In the genomic region with DNA sequence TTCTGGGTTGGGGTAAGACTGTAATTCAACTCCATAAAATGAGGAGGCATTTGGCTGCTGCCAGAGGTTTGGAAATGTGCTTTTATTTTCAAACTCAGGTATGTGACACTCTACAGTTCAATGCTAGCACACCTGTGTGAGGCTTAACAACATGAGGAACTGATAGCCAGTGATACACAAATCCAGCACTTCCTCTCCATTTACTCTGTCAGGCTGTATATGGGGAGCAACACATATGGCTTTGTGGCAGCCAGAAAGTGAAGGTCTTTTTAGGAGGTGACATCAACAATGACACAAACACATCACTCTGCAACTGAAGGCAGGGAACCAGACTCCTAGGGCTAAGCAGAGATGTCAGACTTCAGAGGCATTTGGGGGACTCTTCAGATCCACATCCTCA, we compare ENCODE assay signal across 24 cellular contexts. TPM values are rescaled to one million over a fixed set of nuclear protein-coding genes. Genes with fewer than 3 reads are reported as not detected.
DNase-seq lines count a peak whose midpoint lies in the region; ATAC-seq and TF ChIP-seq lines count a peak whose summit lies in the region.
"Had no signal": no experiment of that assay in that cellular context is flagged by ENCODE, and none has a peak within 500 bp of the region (broad histone marks: within the 10 kb centered on the region; RNA-seq: fewer than 3 reads in every experiment).

No MANE protein-coding gene starts in this region.

- DNase-seq in heart right ventricle: no peak
- DNase-seq in left ventricle myocardium superior: no peak
- DNase-seq in coronary artery (ENCODE audit: low spot score): no peak
- DNase-seq in aorta: no peak
- no peak for DNase-seq in mesendoderm
- DNase-seq: 8988T; C1 segment of cervical spinal cord; Calu3; CD8-positive, alpha-beta T cell; DMS153; Kasumi-1; NCI-H1694; NCI-H2081; NCI-H2171; NCI-H345; NCI-H524; NCI-H82; SJCRH30 had no signal

- H3K27me3 ChIP-seq in heart right ventricle (no peaks in the 10 kb centered on the region), neutrophil (no peaks in the 10 kb centered on the region), aorta (ENCODE audit: control insufficient read depth in 1 of 2, insufficient read depth in 2 of 2, low read length in 1 of 2) (no peaks in the 10 kb centered on the region), mesendoderm (ENCODE audit: insufficient read depth, low read length, poor library complexity) (no peaks in the 10 kb centered on the region)

- ATAC-seq in heart right ventricle: peak in 1 of 8 donors; percentile 22
- no peak for ATAC-seq in left ventricle myocardium superior
- no peak for ATAC-seq in aorta (ENCODE audit: low FRiP score)
- no peak for ATAC-seq in HG03432 (IDR thresholded peaks at IDR 0.05; ENCODE audit: unreplicated experiment)
- ATAC-seq: CD8-positive, alpha-beta T cell; GM23338; Panc1 had no signal

- H3K18ac ChIP-seq in mesendoderm (ENCODE audit: low read length): no peak overlapping the region

- intact Hi-C loops in heart right ventricle (cut with DNase I): no loop called here
- intact Hi-C loops in left ventricle myocardium superior (cut with micrococcal nuclease): no loop called here
- intact Hi-C loops in aorta (cut with DNase I): loop anchor here in 1 of 2 donors (5.0 kb wide), 1 partner anchor 119 kb away; a partner anchor contains a TSS

- no peak overlapping the region for H3K9ac ChIP-seq in mesendoderm (ENCODE audit: low read length)

- H3K4me1 ChIP-seq in heart right ventricle: peaks cover 5 to 36% (median 18%) of the 10 kb centered on the region in 9 donors
- H3K4me1 ChIP-seq in neutrophil (ENCODE audit: control insufficient read depth in 1 of 2, insufficient read depth in 1 of 2, low read depth in 1 of 2, low read length in 1 of 2): peaks cover 2 to 8% of the 10 kb centered on the region in 2 experiments
- H3K4me1 ChIP-seq in aorta (ENCODE audit: control insufficient read depth in 1 of 2, insufficient read depth in 2 of 2, low read length in 2 of 2): peaks cover 2 to 5% of the 10 kb centered on the region in 2 donors
- H3K4me1 ChIP-seq in mesendoderm (ENCODE audit: control insufficient read depth, low read depth, low read length): peaks cover 2% of the 10 kb centered on the region
- H3K4me1 ChIP-seq: SJCRH30 had no signal

- H3K79me2 ChIP-seq in mesendoderm (ENCODE audit: control insufficient read depth, insufficient read depth, low read length): no peaks in the 10 kb centered on the region

- no peak overlapping the region for H3K4me2 ChIP-seq in mesendoderm (ENCODE audit: low read length)
- H3K4me2 ChIP-seq: GM23338 had no signal

- no peaks in the 10 kb centered on the region for H3K79me1 ChIP-seq in mesendoderm (ENCODE audit: low read length)

- H3K27ac ChIP-seq in heart right ventricle (peak overlapping the region in 7 of 10 donors; percentile 27 to 60 (median 41)), coronary artery (peak overlapping the region; percentile 51 to 68), neutrophil (peak overlapping the region; percentile 25), aorta (ENCODE audit: low read depth in 1 of 2, low read length in 2 of 2) (peak overlapping the region; percentile 69 to 85), mesendoderm (ENCODE audit: low read depth, low read length) (no peak overlapping the region)
- H3K27ac ChIP-seq: SJCRH30 had no signal

- no peak overlapping the region for H2AK5ac ChIP-seq in mesendoderm (ENCODE audit: low read length)

- H3K36me3 ChIP-seq in heart right ventricle (peaks cover 0 to 9% (median 0%) of the 10 kb centered on the region in 9 donors), neutrophil (peaks cover 48% of the 10 kb centered on the region), aorta (ENCODE audit: control insufficient read depth in 1 of 2, insufficient read depth in 2 of 2, low read length in 1 of 2) (peaks cover 16% of the 10 kb centered on the region in 2 donors), mesendoderm (ENCODE audit: control insufficient read depth, insufficient read depth, low read length) (no peaks in the 10 kb centered on the region)
- H3K36me3 ChIP-seq: HAP-1, SJCRH30 had no signal

- no peak overlapping the region for H3K4me3 ChIP-seq in heart right ventricle
- no peak overlapping the region for H3K4me3 ChIP-seq in coronary artery
- no peak overlapping the region for H3K4me3 ChIP-seq in neutrophil (ENCODE audit: low read depth in 1 of 2, low read length in 1 of 2)
- H3K4me3 ChIP-seq in aorta (ENCODE audit: low read length in 2 of 2): no peak overlapping the region
- H3K4me3 ChIP-seq in mesendoderm (ENCODE audit: low read length): no peak overlapping the region
- H3K4me3 ChIP-seq: GM23338, HAP-1, SJCRH30 had no signal

- H4K5ac ChIP-seq in mesendoderm (ENCODE audit: low read length): no peak overlapping the region

- H2BK15ac ChIP-seq in mesendoderm (replicated peaks; ENCODE audit: low read depth): no peak overlapping the region

- H4K8ac ChIP-seq in mesendoderm (ENCODE audit: low read depth, low read length): no peak overlapping the region

- H3K9me3 ChIP-seq in heart right ventricle (no peaks in the 10 kb centered on the region), neutrophil (no peaks in the 10 kb centered on the region), aorta (ENCODE audit: control insufficient read depth, low read length) (no peaks in the 10 kb centered on the region)
- H3K9me3 ChIP-seq: HAP-1, SJCRH30 had no signal

- TF ChIP-seq CTCF in heart right ventricle (IDR thresholded peaks at IDR 0.05): no peak
- no peak for TF ChIP-seq CTCF in coronary artery (IDR thresholded peaks at IDR 0.05)
- no peak for TF ChIP-seq CTCF in neutrophil (IDR thresholded peaks at IDR 0.05)

- H3K56ac ChIP-seq in mesendoderm (ENCODE audit: low read length): no peak overlapping the region

- H2BK5ac ChIP-seq in mesendoderm (ENCODE audit: low read length): no peak overlapping the region

- H3K4ac ChIP-seq in mesendoderm (ENCODE audit: low read depth, low read length): no peak overlapping the region

- H3K23ac ChIP-seq in mesendoderm (ENCODE audit: low read length): no peak overlapping the region

- no peak overlapping the region for H2BK120ac ChIP-seq in mesendoderm (ENCODE audit: low read depth, low read length)

RNA-seq across cellular contexts. Expression of a gene that starts 4.6 kb away (rescaled TPM):
- total RNA-seq in heart right ventricle (100 to 1,000 TPM in 1 of 10 donors, 10 to 100 TPM in 5, 1 to 10 TPM in 4; 5.3 to 118 (median 25.1) TPM), left ventricle myocardium superior (53.8 TPM), aorta (100 to 1,000 TPM; 165 to 179 TPM)
- polyA plus RNA-seq in heart right ventricle (10 to 100 TPM; 18.2 to 23.1 TPM), aorta (10 to 100 TPM; 11.8 to 28.2 TPM)
- 0.04 TPM for polyA plus RNA-seq in mesendoderm (2013, experiment 1 of 2)
- polyA plus RNA-seq in mesendoderm (2013, experiment 2 of 2): 0.08 TPM
- total RNA-seq: Calu3; CD8-positive, alpha-beta T cell; MCF 10A; SJCRH30 had no signal
- polyA plus RNA-seq: GM23338 had no signal

RNA-seq across cellular contexts. Expression of a gene that starts 32.0 kb away (rescaled TPM):
- 10 to 100 TPM; 27.1 to 43.0 (median 35.7) TPM for total RNA-seq in heart right ventricle
- 1 to 10 TPM; 6.7 to 7.2 TPM for polyA plus RNA-seq in heart right ventricle
- 34.1 TPM for total RNA-seq in left ventricle myocardium superior
- 10 to 100 TPM; 42.9 to 59.3 TPM for total RNA-seq in aorta
- 10 to 100 TPM; 20.5 to 61.6 TPM for polyA plus RNA-seq in aorta
- 11.9 TPM for polyA plus RNA-seq in mesendoderm (2013, experiment 1 of 2)
- polyA plus RNA-seq in mesendoderm (2013, experiment 2 of 2): 12.2 TPM
